ENCODE assay signal across 13 cellular contexts in genomic region chr1:176058686-176059085, GRCh38.
A peak's percentile ranks its signal among the peaks of the same experiment; 100 is the strongest.
DNase-seq lines count a peak whose midpoint lies in the region; ATAC-seq and TF ChIP-seq lines count a peak whose summit lies in the region.
"Had no signal": no experiment of that assay in that cellular context is flagged by ENCODE, and none has a peak within 500 bp of the region (broad histone marks: within the 10 kb centered on the region; RNA-seq: fewer than 3 reads in every experiment).

No MANE protein-coding gene starts in this region.

- H2BK15ac ChIP-seq in mesenchymal stem cell (ENCODE audit: low read depth, poor library complexity, severe bottlenecking), result no peak overlapping the region

- no peak overlapping the region for H2AFZ ChIP-seq in mesenchymal stem cell (ENCODE audit: low read depth, low read length)

- CTCF ChIA-PET in Caco-2 (lab: Charles Lee), result interaction anchor here (0.6 kb wide), 1 partner anchor 173 kb away, joined by 3 read pairs; no protein-coding TSS in a partner anchor

- no peak overlapping the region for H3K4ac ChIP-seq in mesenchymal stem cell (ENCODE audit: low read depth in 1 of 2, low read length in 2 of 2)

- no peak overlapping the region for H3K18ac ChIP-seq in mesenchymal stem cell (ENCODE audit: low read depth in 1 of 2, low read length in 2 of 2)

- no peak overlapping the region for H3K14ac ChIP-seq in mesenchymal stem cell (ENCODE audit: low read length in 2 of 2)

- no peaks in the 10 kb centered on the region for H3K9me3 Mint-ChIP-seq in Caco-2 (ENCODE audit: unreplicated experiment)
- H3K9me3 Mint-ChIP-seq in stimulated activated memory B cell treated with anti-CD40 and anti-IgM and Interleukin-4, amounts not matched to agents 10 μg/mL and 1 μg/mL and 100 μg/mL, for 72 hours, result no peaks in the 10 kb centered on the region
- H3K9me3 Mint-ChIP-seq: activated naive CD4-positive, alpha-beta T cell treated with anti-CD3 and anti-CD28 coated beads, Interleukin-2, amount 50 U/mL, for 72 hours had no signal

- POLR2A ChIA-PET in Caco-2 (lab: Charles Lee), result interaction anchor here (1.2 kb wide), 1 partner anchor 149 kb away, joined by 3 read pairs; no protein-coding TSS in a partner anchor

- BruUV-seq in Caco-2 (replicated peaks; lab: Mats Ljungman, UMichigan), result no TSS peak

- 85% methylated on average over 2 of the region's 2 CpGs for WGBS in HUES64
- WGBS in mesenchymal stem cell, result 49% methylated on average over 2 of the region's 2 CpGs

- peaks cover 22% of the 10 kb centered on the region for H3K4me1 Mint-ChIP-seq in Caco-2 (ENCODE audit: low read depth, unreplicated experiment)
- no peaks in the 10 kb centered on the region for H3K4me1 Mint-ChIP-seq in stimulated activated memory B cell treated with anti-CD40 and anti-IgM and Interleukin-4, amounts not matched to agents 10 μg/mL and 1 μg/mL and 100 μg/mL, for 72 hours

- DNase-seq in Caco-2 (peak; percentile 81 to 91), astrocyte of the hippocampus (ENCODE audit: low read depth, low spot score) (peak; percentile 18), mesenchymal stem cell (peak; percentile 38), NCI-H1092 (lab: John Stamatoyannopoulos, UW) (no peak)
- no peak for DNase-seq in stimulated activated CD4-positive, alpha-beta T cell treated with anti-CD3 and anti-CD28 coated beads, Interleukin-4, amount 100 ng/mL, for 24 hours
- no peak for DNase-seq in activated T-cell treated with anti-CD3 and anti-CD28 coated beads, Interleukin-2, amount 50 U/mL, for 1 hour
- DNase-seq: activated CD4-positive, alpha-beta T cell treated with anti-CD3 and anti-CD28 coated beads for 4 hours; caudate nucleus; naive B cell had no signal

- no peak overlapping the region for H2BK5ac ChIP-seq in mesenchymal stem cell (ENCODE audit: low read depth, low read length, poor library complexity, severe bottlenecking)

- peaks cover 12% of the 10 kb centered on the region for H3K36me3 Mint-ChIP-seq in Caco-2 (ENCODE audit: insufficient read depth, unreplicated experiment)
- peaks cover 20% of the 10 kb centered on the region for H3K36me3 Mint-ChIP-seq in stimulated activated memory B cell treated with anti-CD40 and anti-IgM and Interleukin-4, amounts not matched to agents 10 μg/mL and 1 μg/mL and 100 μg/mL, for 72 hours

- peaks cover 2% of the 10 kb centered on the region for H3K79me1 ChIP-seq in mesenchymal stem cell (replicated peaks; ENCODE audit: low read length, poor library complexity, severe bottlenecking)

- H4K91ac ChIP-seq in mesenchymal stem cell (ENCODE audit: low read length), result no peak overlapping the region

- no peak for ATAC-seq in stimulated activated memory B cell treated with anti-CD40 and anti-IgM and Interleukin-4, amounts not matched to agents 10 μg/mL and 1 μg/mL and 100 μg/mL, for 72 hours
- ATAC-seq: activated naive CD4-positive, alpha-beta T cell treated with anti-CD3 and anti-CD28 coated beads, Interleukin-2, amount 50 U/mL, for 72 hours had no signal

- H3K9me3 ChIP-seq in Caco-2 (no peaks in the 10 kb centered on the region), HUES64 (ENCODE audit: insufficient read depth, low read depth, low read length) (no peaks in the 10 kb centered on the region), mesenchymal stem cell (ENCODE audit: control insufficient read depth, low read length) (no peaks in the 10 kb centered on the region)

- H3K4me3 ChIP-seq in Caco-2 (ENCODE audit: low read depth, low read length), result no peak overlapping the region
- H3K4me3 ChIP-seq in HUES64 (ENCODE audit: low read length), result no peak overlapping the region
- H3K4me3 ChIP-seq in mesenchymal stem cell (ENCODE audit: insufficient read depth in 1 of 2, low read depth in 1 of 2, low read length in 2 of 2), result no peak overlapping the region
- H3K4me3 ChIP-seq: SK-N-MC had no signal

- peaks cover 36% of the 10 kb centered on the region for H3K4me1 ChIP-seq in Caco-2
- H3K4me1 ChIP-seq in HUES64 (ENCODE audit: insufficient read depth, low read length), result peaks cover 6% of the 10 kb centered on the region; the same call in 1 of the 2 replicates
- no peaks in the 10 kb centered on the region for H3K4me1 ChIP-seq in mesenchymal stem cell (ENCODE audit: control insufficient read depth, insufficient read depth, low read depth, low read length)

- H3K27ac Mint-ChIP-seq in Caco-2 (ENCODE audit: unreplicated experiment), result peak overlapping the region; percentile 15
- no peak overlapping the region for H3K27ac Mint-ChIP-seq in stimulated activated memory B cell treated with anti-CD40 and anti-IgM and Interleukin-4, amounts not matched to agents 10 μg/mL and 1 μg/mL and 100 μg/mL, for 72 hours
- H3K27ac Mint-ChIP-seq: activated naive CD4-positive, alpha-beta T cell treated with anti-CD3 and anti-CD28 coated beads, Interleukin-2, amount 50 U/mL, for 72 hours had no signal

- no peak overlapping the region for H3K4me2 ChIP-seq in mesenchymal stem cell (ENCODE audit: low read length, poor library complexity, severe bottlenecking)

- H3K27ac ChIP-seq in HUES64 (ENCODE audit: low read depth, low read length), result peak overlapping the region; percentile 54; the same call in 1 of the 2 replicates
- no peak overlapping the region for H3K27ac ChIP-seq in mesenchymal stem cell (ENCODE audit: low read length, poor library complexity, severe bottlenecking)
- H3K27ac ChIP-seq: SK-N-MC had no signal

- peak overlapping the region; percentile 35 for H3K4me3 Mint-ChIP-seq in Caco-2 (ENCODE audit: unreplicated experiment)
- H3K4me3 Mint-ChIP-seq in stimulated activated memory B cell treated with anti-CD40 and anti-IgM and Interleukin-4, amounts not matched to agents 10 μg/mL and 1 μg/mL and 100 μg/mL, for 72 hours, result no peak overlapping the region
- H3K4me3 Mint-ChIP-seq: naive B cell had no signal

- no peaks in the 10 kb centered on the region for H3K36me3 ChIP-seq in Caco-2 (ENCODE audit: control insufficient read depth, insufficient read depth, low read length)
- H3K36me3 ChIP-seq in HUES64 (ENCODE audit: insufficient read depth, low read length), result 0 out of 2 replicates have a peak, but pooled peaks cover 2% of the 10 kb centered on the region
- H3K36me3 ChIP-seq in mesenchymal stem cell (ENCODE audit: control insufficient read depth in 1 of 2, insufficient read depth in 2 of 2, low read depth in 1 of 2, low read length in 2 of 2), result peaks cover 0 to 11% of the 10 kb centered on the region in 2 experiments

- H3K23ac ChIP-seq in mesenchymal stem cell (ENCODE audit: low read length in 2 of 2), result no peak overlapping the region

- H3K27me3 ChIP-seq in Caco-2 (replicated peaks; ENCODE audit: control insufficient read depth, insufficient read depth, low read length) (no peaks in the 10 kb centered on the region), HUES64 (ENCODE audit: insufficient read depth, low read length) (no peaks in the 10 kb centered on the region), mesenchymal stem cell (ENCODE audit: control insufficient read depth in 1 of 2, insufficient read depth in 1 of 2, low read length in 2 of 2) (no peaks in the 10 kb centered on the region)

- no peak overlapping the region for H2AK5ac ChIP-seq in mesenchymal stem cell (ENCODE audit: low read length, severe bottlenecking)

- H4K8ac ChIP-seq in mesenchymal stem cell (ENCODE audit: low read length), result no peak overlapping the region

- no peak overlapping the region for H3K9ac ChIP-seq in HUES64 (ENCODE audit: low read depth, low read length)
- no peak overlapping the region for H3K9ac ChIP-seq in mesenchymal stem cell (ENCODE audit: low read length)

- no peak overlapping the region for H2BK12ac ChIP-seq in mesenchymal stem cell (ENCODE audit: low read length in 2 of 2)

- no peak for TF ChIP-seq CTCF in Caco-2 (IDR thresholded peaks at IDR 0.05; ENCODE audit: insufficient read depth in 1 of 2, low read depth in 1 of 2, low read length in 1 of 2, severe bottlenecking in 1 of 2, unreplicated experiment in 1 of 2)

- intact Hi-C loops in Caco-2 (cut with micrococcal nuclease; ENCODE audit: unreplicated experiment), result loop anchor here (1.0 to 2.0 kb wide), 4 partner anchors 15 to 148 kb away; no protein-coding TSS in a partner anchor

- no peaks in the 10 kb centered on the region for H3K27me3 Mint-ChIP-seq in Caco-2 (ENCODE audit: insufficient read depth, unreplicated experiment)
- H3K27me3 Mint-ChIP-seq in stimulated activated memory B cell treated with anti-CD40 and anti-IgM and Interleukin-4, amounts not matched to agents 10 μg/mL and 1 μg/mL and 100 μg/mL, for 72 hours, result no peaks in the 10 kb centered on the region
- H3K27me3 Mint-ChIP-seq: naive B cell had no signal

- no peak overlapping the region for H2BK120ac ChIP-seq in mesenchymal stem cell (ENCODE audit: low read depth, low read length)

Comparison
In these comparisons a context has a peak if more than half of its experiments do, and no peak if none do; other contexts are left out.
1. DNase-seq: peak in Caco-2 (2 of 2), astrocyte of the hippocampus (single experiment) and mesenchymal stem cell (single experiment); none in NCI-H1092 (single experiment), stimulated activated CD4-positive, alpha-beta T cell treated with anti-CD3 and anti-CD28 coated beads, Interleukin-4, amount 100 ng/mL, for 24 hours (single experiment) and activated T-cell treated with anti-CD3 and anti-CD28 coated beads, Interleukin-2, amount 50 U/mL, for 1 hour (single experiment).